In genomic region chr15:59002418-59002859, GRCh38 we compare ENCODE assay signal across 11 cellular contexts. TPM values are rescaled to one million over a fixed set of nuclear protein-coding genes. Genes with fewer than 3 reads are reported as not detected.
DNase-seq lines count a peak whose midpoint lies in the region; ATAC-seq lines count a peak whose summit lies in the region.
"Had no signal": no experiment of that assay in that cellular context is flagged by ENCODE, and none has a peak within 500 bp of the region (broad histone marks: within the 10 kb centered on the region; RNA-seq: fewer than 3 reads in every experiment).

No MANE protein-coding gene starts in this region.

- DNase-seq in GF-D8 (lab: John Stamatoyannopoulos, UW) (peak; percentile 91), SKM-1 (lab: John Stamatoyannopoulos, UW; ENCODE audit: unreplicated experiment) (peak; percentile 89), myocyte (ENCODE audit: low read depth) (peak; percentile 31), NCI-H2171 treated with DMSO at 0.1 percent for 48 hours (lab: John Stamatoyannopoulos, UW) (no peak), NK-92 (lab: John Stamatoyannopoulos, UW; ENCODE audit: unreplicated experiment) (no peak), HK-2 (ENCODE audit: unreplicated experiment) (no peak), NCI-H510A (lab: John Stamatoyannopoulos, UW) (no peak)
- DNase-seq: activated T-cell treated with anti-CD3 and anti-CD28 coated beads, Interleukin-2, amount 50 U/mL, for 48 hours; NCI-H2227 treated with DMSO at 0.1 percent for 48 hours; stimulated activated naive CD4-positive, alpha-beta T cell had no signal

- peak; percentile 57 for ATAC-seq in HG02981 (IDR thresholded peaks at IDR 0.05; ENCODE audit: unreplicated experiment)

RNA-seq across cellular contexts. Expression of gene RNF111, which starts 15.0 kb away (rescaled TPM):
- 16.1 and 17.7 TPM in 2 replicates for total RNA-seq in myocyte
- 14.0 TPM for polyA plus RNA-seq in myocyte (2012)

Comparison
In these comparisons a context has a peak if more than half of its experiments do, and no peak if none do; other contexts are left out.
1. DNase-seq: peak in GF-D8 (single experiment), SKM-1 (single experiment) and myocyte (single experiment); none in NCI-H2171 treated with DMSO at 0.1 percent for 48 hours (single experiment), NK-92 (single experiment), HK-2 (single experiment) and NCI-H510A (single experiment).